2 cellular contexts compared by ENCODE assay signal in the genomic region with DNA sequence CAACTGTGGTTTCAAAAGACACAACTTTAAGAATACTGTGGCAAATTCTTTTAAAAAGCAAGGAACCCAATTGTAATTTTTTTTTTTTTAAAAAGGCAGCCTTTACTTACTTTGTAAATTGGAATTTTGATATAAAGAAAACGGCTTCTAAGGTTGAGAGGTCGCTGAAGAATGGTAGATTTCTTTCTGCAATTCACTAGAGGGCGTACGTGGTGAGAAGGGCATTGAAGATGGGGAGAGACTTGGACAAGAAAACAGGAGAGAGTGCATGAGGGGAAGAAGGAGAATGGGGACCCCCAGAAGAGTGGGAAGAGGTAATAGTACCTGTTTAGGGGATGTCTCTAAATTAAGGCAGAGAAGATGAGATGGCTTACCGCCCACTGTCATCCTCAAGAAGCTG.
TF ChIP-seq lines count a peak whose summit lies in the region.

No MANE protein-coding gene starts in this region.

TF ChIP-seq in A549, 52 proteins besides CTCF, POLR2A, EP300 and RAD21:
- TF ChIP-seq KDM5A (IDR thresholded peaks at IDR 0.05) (no peak), JUNB (IDR thresholded peaks at IDR 0.05) (no peak), CBX8 (IDR thresholded peaks at IDR 0.05) (no peak), HOXB13 (CRISPR knock-in tag; IDR thresholded peaks at IDR 0.05; ENCODE audit: low read depth) (no peak), RFX5 (IDR thresholded peaks at IDR 0.05) (no peak), CHD2 (IDR thresholded peaks at IDR 0.05; ENCODE audit: low read length, partially characterized antibody) (no peak), ZC3H11A (IDR thresholded peaks at IDR 0.05) (no peak), RARB (CRISPR knock-in tag; IDR thresholded peaks at IDR 0.05) (no peak), FOXS1 (CRISPR knock-in tag; IDR thresholded peaks at IDR 0.05) (no peak), CBX2 (IDR thresholded peaks at IDR 0.05; ENCODE audit: borderline replicate concordance, low read depth) (no peak), CEBPB (IDR thresholded peaks at IDR 0.05) (no peak), ZNF302 (CRISPR knock-in tag; IDR thresholded peaks at IDR 0.05) (no peak), POLR2AphosphoS2 (conservative IDR thresholded peaks at IDR 0.05; ENCODE audit: low read length) (no peak), FOSL2 (IDR thresholded peaks at IDR 0.05) (no peak), FOSL2 (CRISPR knock-in tag; IDR thresholded peaks at IDR 0.05) (no peak), ZFP36 (IDR thresholded peaks at IDR 0.05; ENCODE audit: borderline replicate concordance, partially characterized antibody) (no peak)
- TF ChIP-seq, protein P1, sequence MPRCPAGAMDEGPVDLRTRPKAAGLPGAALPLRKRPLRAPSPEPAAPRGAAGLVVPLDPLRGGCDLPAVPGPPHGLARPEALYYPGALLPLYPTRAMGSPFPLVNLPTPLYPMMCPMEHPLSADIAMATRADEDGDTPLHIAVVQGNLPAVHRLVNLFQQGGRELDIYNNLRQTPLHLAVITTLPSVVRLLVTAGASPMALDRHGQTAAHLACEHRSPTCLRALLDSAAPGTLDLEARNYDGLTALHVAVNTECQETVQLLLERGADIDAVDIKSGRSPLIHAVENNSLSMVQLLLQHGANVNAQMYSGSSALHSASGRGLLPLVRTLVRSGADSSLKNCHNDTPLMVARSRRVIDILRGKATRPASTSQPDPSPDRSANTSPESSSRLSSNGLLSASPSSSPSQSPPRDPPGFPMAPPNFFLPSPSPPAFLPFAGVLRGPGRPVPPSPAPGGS (IDR thresholded peaks at IDR 0.05) = no peak
- TF ChIP-seq, protein P2, sequence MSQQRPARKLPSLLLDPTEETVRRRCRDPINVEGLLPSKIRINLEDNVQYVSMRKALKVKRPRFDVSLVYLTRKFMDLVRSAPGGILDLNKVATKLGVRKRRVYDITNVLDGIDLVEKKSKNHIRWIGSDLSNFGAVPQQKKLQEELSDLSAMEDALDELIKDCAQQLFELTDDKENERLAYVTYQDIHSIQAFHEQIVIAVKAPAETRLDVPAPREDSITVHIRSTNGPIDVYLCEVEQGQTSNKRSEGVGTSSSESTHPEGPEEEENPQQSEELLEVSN (IDR thresholded peaks at IDR 0.05; ENCODE audit: borderline replicate concordance, low read depth) = no peak
- TF ChIP-seq, protein P3, sequence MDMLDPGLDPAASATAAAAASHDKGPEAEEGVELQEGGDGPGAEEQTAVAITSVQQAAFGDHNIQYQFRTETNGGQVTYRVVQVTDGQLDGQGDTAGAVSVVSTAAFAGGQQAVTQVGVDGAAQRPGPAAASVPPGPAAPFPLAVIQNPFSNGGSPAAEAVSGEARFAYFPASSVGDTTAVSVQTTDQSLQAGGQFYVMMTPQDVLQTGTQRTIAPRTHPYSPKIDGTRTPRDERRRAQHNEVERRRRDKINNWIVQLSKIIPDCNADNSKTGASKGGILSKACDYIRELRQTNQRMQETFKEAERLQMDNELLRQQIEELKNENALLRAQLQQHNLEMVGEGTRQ (IDR thresholded peaks at IDR 0.05) = no peak

TF ChIP-seq in H1, 55 proteins besides CTCF, POLR2A, EP300 and RAD21:
- TF ChIP-seq PHF8 (conservative IDR thresholded peaks at IDR 0.05; ENCODE audit: low read depth, low read length) = no peak
TF ChIP-seq in H1: peak in this region for 0.
